Comparison of ENCODE assay signal across 29 cellular contexts in the genomic region with DNA sequence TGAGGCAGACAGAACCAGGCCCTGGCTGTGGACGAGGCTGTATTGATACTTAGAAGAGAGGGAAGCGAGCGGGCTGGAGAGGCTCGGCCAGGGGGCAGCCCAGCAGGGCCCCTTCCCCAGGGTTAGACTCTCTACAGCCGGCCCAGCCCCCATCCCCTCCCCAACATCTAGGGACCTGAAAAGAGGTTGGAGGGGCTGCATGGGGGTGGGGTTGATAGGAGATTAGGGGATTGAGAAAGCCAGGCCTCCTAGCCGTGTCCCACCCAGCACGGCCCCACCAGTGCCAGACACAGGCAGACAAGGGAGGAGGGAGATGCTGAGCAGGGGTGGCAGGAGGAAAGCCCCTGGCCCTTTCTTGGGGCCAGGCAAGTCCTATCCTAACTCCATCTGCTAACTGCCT. TPM values are rescaled to one million over a fixed set of nuclear protein-coding genes. Genes with fewer than 3 reads are reported as not detected.
A peak's percentile ranks its signal among the peaks of the same experiment; 100 is the strongest.
DNase-seq lines count a peak whose midpoint lies in the region; ATAC-seq, FAIRE-seq and TF ChIP-seq lines count a peak whose summit lies in the region.
"Had no signal": no experiment of that assay in that cellular context is flagged by ENCODE, and none has a peak within 500 bp of the region (broad histone marks: within the 10 kb centered on the region; RNA-seq: fewer than 3 reads in every experiment).

No MANE protein-coding gene starts in this region.

- H3K27ac Mint-ChIP-seq in CD4-positive, alpha-beta memory T cell: peak overlapping the region in 5 of 7 donors; percentile 13 to 61 (median 41)
- H3K27ac Mint-ChIP-seq in T-cell: peak overlapping the region in 1 of 2 donors; percentile 40
- H3K27ac Mint-ChIP-seq: HFFc6 had no signal

- H3K4me3 Mint-ChIP-seq in CD4-positive, alpha-beta memory T cell: peak overlapping the region in 1 of 8 donors; percentile 10
- peak overlapping the region in 1 of 3 donors; percentile 34 for H3K4me3 Mint-ChIP-seq in T-cell
- H3K4me3 Mint-ChIP-seq: HFFc6 had no signal

- H3K4me3 ChIP-seq in CD4-positive, alpha-beta memory T cell (ENCODE audit: low read length in 2 of 2): no peak overlapping the region
- no peak overlapping the region for H3K4me3 ChIP-seq in NT2/D1 (ENCODE audit: insufficient read length, low read depth)
- no peak overlapping the region for H3K4me3 ChIP-seq in kidney (ENCODE audit: low read length in 2 of 2)
- H3K4me3 ChIP-seq in neutrophil (ENCODE audit: low read depth in 1 of 2, low read length in 1 of 2): peak overlapping the region; percentile 16 to 81
- no peak overlapping the region for H3K4me3 ChIP-seq in sigmoid colon
- H3K4me3 ChIP-seq: A549, BLaER1, K562, MG63, PC-9, SK-N-MC had no signal

- no peak overlapping the region for H3K27ac ChIP-seq in CD4-positive, alpha-beta memory T cell (ENCODE audit: low read depth, low read length)
- no peak overlapping the region for H3K27ac ChIP-seq in kidney (ENCODE audit: low read depth in 2 of 2, low read length in 2 of 2)
- H3K27ac ChIP-seq in neutrophil: peak overlapping the region; percentile 100
- no peak overlapping the region for H3K27ac ChIP-seq in sigmoid colon
- H3K27ac ChIP-seq: BLaER1, HL-60, PC-9, SK-N-MC had no signal

- no peaks in the 10 kb centered on the region for H3K27me3 Mint-ChIP-seq in CD4-positive, alpha-beta memory T cell
- H3K27me3 Mint-ChIP-seq in T-cell: no peaks in the 10 kb centered on the region
- H3K27me3 Mint-ChIP-seq: CD8-positive, alpha-beta memory T cell had no signal

- ATAC-seq in T-cell (replicated peaks in 1 of 4): no peak
- ATAC-seq: A549, HepG2 had no signal

- peaks cover 86% of the 10 kb centered on the region for H3K4me1 ChIP-seq in CD4-positive, alpha-beta memory T cell (ENCODE audit: insufficient read depth, low read length)
- H3K4me1 ChIP-seq in NT2/D1 (ENCODE audit: insufficient read depth, insufficient read length) (peaks cover 28% of the 10 kb centered on the region), kidney (ENCODE audit: control insufficient read depth in 1 of 2, insufficient read depth in 1 of 2, low read depth in 1 of 2, low read length in 2 of 2) (peaks cover 0 to 5% of the 10 kb centered on the region in 2 donors), neutrophil (ENCODE audit: control insufficient read depth in 1 of 2, insufficient read depth in 1 of 2, low read depth in 1 of 2, low read length in 1 of 2) (peaks cover 88 to 98% of the 10 kb centered on the region in 2 experiments), sigmoid colon (peaks cover 0 to 8% (median 7%) of the 10 kb centered on the region in 4 donors)

- H3K27me3 ChIP-seq in CD4-positive, alpha-beta memory T cell (ENCODE audit: insufficient read depth, low read length): no peaks in the 10 kb centered on the region
- H3K27me3 ChIP-seq in NT2/D1 (ENCODE audit: insufficient read depth, insufficient read length) (peaks cover 34% of the 10 kb centered on the region), neutrophil (no peaks in the 10 kb centered on the region), sigmoid colon (no peaks in the 10 kb centered on the region)

- no peak for TF ChIP-seq POLR2A in sigmoid colon (IDR thresholded peaks at IDR 0.05)

- 73 to 91% methylated on average over 7 of the region's 7 CpGs for WGBS in sigmoid colon, 2 donors

- intact Hi-C loops in CD4-positive, alpha-beta memory T cell (cut with micrococcal nuclease): no loop called here
- intact Hi-C loops in kidney (cut with DNase I) (no loop called here), sigmoid colon (cut with DNase I) (no loop called here)

- FAIRE-seq in kidney (lab: Jason Lieb, UNC): no peak
- FAIRE-seq: A549, D721Med, HepG2, K562 had no signal

- POLR2A ChIA-PET in CD4-positive, alpha-beta memory T cell (lab: Charles Lee; ENCODE audit: partially characterized antibody): interaction anchor here (0.5 to 9.5 kb wide), 3 partner anchors 9 to 19 kb away, joined by 3 to 139 read pairs (median 6); no protein-coding TSS in a partner anchor
- POLR2A ChIA-PET in T-cell (lab: Charles Lee): no interaction called here

- no peaks in the 10 kb centered on the region for H3K9me3 Mint-ChIP-seq in CD4-positive, alpha-beta memory T cell
- H3K9me3 Mint-ChIP-seq in T-cell: no peaks in the 10 kb centered on the region
- H3K9me3 Mint-ChIP-seq: CD8-positive, alpha-beta memory T cell; HFFc6 had no signal

- peaks cover 4% of the 10 kb centered on the region for H3K36me3 ChIP-seq in CD4-positive, alpha-beta memory T cell (ENCODE audit: insufficient read depth, low read length)
- H3K36me3 ChIP-seq in NT2/D1 (ENCODE audit: insufficient read depth, insufficient read length, low read length): no peaks in the 10 kb centered on the region
- no peaks in the 10 kb centered on the region for H3K36me3 ChIP-seq in kidney (ENCODE audit: control insufficient read depth in 1 of 2, insufficient read depth in 2 of 2, low read length in 2 of 2)
- H3K36me3 ChIP-seq in neutrophil: peaks cover 90% of the 10 kb centered on the region
- H3K36me3 ChIP-seq in sigmoid colon: no peaks in the 10 kb centered on the region
- H3K36me3 ChIP-seq: BLaER1, MG63 had no signal

- H3K9ac ChIP-seq in NT2/D1 (ENCODE audit: insufficient read length, low read depth): peak overlapping the region; percentile 50
- H3K9ac ChIP-seq in kidney (ENCODE audit: low read length in 2 of 2): no peak overlapping the region
- H3K9ac ChIP-seq: BLaER1 had no signal

- H3K9me3 ChIP-seq in CD4-positive, alpha-beta memory T cell (ENCODE audit: control insufficient read depth in 1 of 2, low read length in 2 of 2): no peaks in the 10 kb centered on the region
- no peaks in the 10 kb centered on the region for H3K9me3 ChIP-seq in NT2/D1 (ENCODE audit: insufficient read depth, low read length)
- H3K9me3 ChIP-seq in kidney (ENCODE audit: control insufficient read depth in 1 of 2, low read length in 2 of 2): no peaks in the 10 kb centered on the region
- no peaks in the 10 kb centered on the region for H3K9me3 ChIP-seq in neutrophil
- H3K9me3 ChIP-seq in sigmoid colon: no peaks in the 10 kb centered on the region
- H3K9me3 ChIP-seq: A549, BLaER1, MG63 had no signal

- peaks cover 0 to 12% of the 10 kb centered on the region in 2 donors for H3K36me3 Mint-ChIP-seq in CD4-positive, alpha-beta memory T cell
- H3K36me3 Mint-ChIP-seq in T-cell: peaks cover 6% of the 10 kb centered on the region

- no peak for DNase-seq in CD4-positive, alpha-beta memory T cell
- DNase-seq in NT2/D1 (ENCODE audit: low read depth, low spot score) (no peak), kidney (peak; percentile 47), sigmoid colon (no peak), NCI-H524 treated with DMSO at 0.1 percent for 48 hours (lab: John Stamatoyannopoulos, UW) (no peak), T-cell (no peak)
- no peak for DNase-seq in activated CD8-positive, alpha-beta memory T cell treated with anti-CD3 and anti-CD28 coated beads for 24 hours
- DNase-seq: CD8-positive, alpha-beta memory T cell; EL; GF-D8; H7; HFFc6; MG63; NCI-H1417; NCI-H1694 treated with DMSO at 0.1 percent for 48 hours; NCI-H446; NCI-H526 treated with DMSO at 0.1 percent for 48 hours; PC-9; RPMI8226; SHP77 treated with DMSO at 0.1 percent for 48 hours had no signal

- TF ChIP-seq CTCF in kidney (IDR thresholded peaks at IDR 0.05; ENCODE audit: borderline replicate concordance, extremely low read depth, insufficient read depth): no peak
- TF ChIP-seq CTCF in neutrophil (IDR thresholded peaks at IDR 0.05): no peak
- TF ChIP-seq CTCF in sigmoid colon (IDR thresholded peaks at IDR 0.05): no peak

- CTCF ChIA-PET in CD4-positive, alpha-beta memory T cell (lab: Charles Lee; ENCODE audit: partially characterized antibody): interaction anchor here (1.2 kb wide), 1 partner anchor 24 kb away, joined by 4 read pairs; no protein-coding TSS in a partner anchor
- CTCF ChIA-PET in T-cell (lab: Charles Lee): interaction anchor here in 1 of 2 donors (0.6 kb wide), 1 partner anchor 221 kb away, joined by 3 read pairs; no protein-coding TSS in a partner anchor

- no peak for TF ChIP-seq EP300 in sigmoid colon (IDR thresholded peaks at IDR 0.05)

- H3K4me1 Mint-ChIP-seq in CD4-positive, alpha-beta memory T cell: peaks cover 9 to 41% (median 17%) of the 10 kb centered on the region in 4 donors
- H3K4me1 Mint-ChIP-seq in T-cell: peaks cover 13 to 35% (median 30%) of the 10 kb centered on the region in 3 donors

RNA-seq across cellular contexts. Expression of gene LSP1, which starts 5.7 kb away (rescaled TPM):
- 100 to 1,000 TPM; 324 to 327 TPM for total RNA-seq in CD4-positive, alpha-beta memory T cell
- polyA plus RNA-seq in CD4-positive, alpha-beta memory T cell: 100 to 1,000 TPM; 253 to 435 TPM
- total RNA-seq in kidney (26.1 TPM), sigmoid colon (10 to 100 TPM in 2 of 4 donors, 1 to 10 TPM in 2; 8.7 to 32.7 (median 12.4) TPM), T-cell (100 to 1,000 TPM; 286 to 514 (median 375) TPM)
- polyA plus RNA-seq in kidney (ENCODE audit: insufficient read depth, low read depth, low replicate concordance) (8.4 TPM), sigmoid colon (10 to 100 TPM; 46.0 to 80.2 (median 55.9) TPM)

RNA-seq across cellular contexts. Expression of gene TNNI2, which starts 19.8 kb away (rescaled TPM):
- not detected for total RNA-seq in CD4-positive, alpha-beta memory T cell
- polyA plus RNA-seq in CD4-positive, alpha-beta memory T cell: not detected
- 1.3 TPM for total RNA-seq in kidney
- not detected for polyA plus RNA-seq in kidney (ENCODE audit: insufficient read depth, low read depth, low replicate concordance)
- not detected for total RNA-seq in sigmoid colon
- 1 to 10 TPM in 2 of 3 donors, not detected in 1; 1.7 to 2.4 TPM for polyA plus RNA-seq in sigmoid colon
- total RNA-seq in T-cell: under 1 TPM in 1 of 5 donors, not detected in 4; 0.39 TPM
- total RNA-seq: H7, HFFc6, K562 had no signal
- polyA plus RNA-seq: A549; CD8-positive, alpha-beta memory T cell; K562 had no signal

RNA-seq across cellular contexts. Expression of gene SYT8, which starts 23.8 kb away (rescaled TPM):
- not detected for total RNA-seq in CD4-positive, alpha-beta memory T cell
- not detected for polyA plus RNA-seq in CD4-positive, alpha-beta memory T cell
- total RNA-seq in kidney (1.7 TPM), sigmoid colon (not detected), T-cell (not detected)
- polyA plus RNA-seq in kidney (ENCODE audit: insufficient read depth, low read depth, low replicate concordance) (1.2 TPM), sigmoid colon (1 to 10 TPM in 2 of 3 donors, not detected in 1; 1.8 to 5.4 TPM)
- total RNA-seq: CD8-positive, alpha-beta memory T cell; H7; HFFc6; K562 had no signal
- polyA plus RNA-seq: CD8-positive, alpha-beta memory T cell; K562 had no signal

RNA-seq across cellular contexts. Expression of gene PRR33, which starts 33.1 kb away (rescaled TPM):
- not detected for total RNA-seq in CD4-positive, alpha-beta memory T cell
- polyA plus RNA-seq in CD4-positive, alpha-beta memory T cell: under 1 TPM in 1 of 2 donors, not detected in 1; 0.18 TPM
- total RNA-seq in kidney (not detected), sigmoid colon (not detected), T-cell (under 1 TPM in 2 of 5 donors, not detected in 3; 0.10 to 0.12 TPM)
- polyA plus RNA-seq in kidney (ENCODE audit: insufficient read depth, low read depth, low replicate concordance) (not detected), sigmoid colon (under 1 TPM in 1 of 3 donors, not detected in 2; 0.13 TPM)
- total RNA-seq: CD8-positive, alpha-beta memory T cell; H7; HepG2; HFFc6; HT-29; K562; PC-9 had no signal
- polyA plus RNA-seq: A549, HepG2, K562 had no signal

Comparison
In these comparisons a context has a peak if more than half of its experiments do, and no peak if none do; other contexts are left out.
1. H3K4me3 ChIP-seq: peak in neutrophil (2 of 2); none in CD4-positive, alpha-beta memory T cell (0 of 2), NT2/D1 (single experiment), kidney (0 of 2) and sigmoid colon (0 of 4).
2. RNA of gene LSP1, which starts 5.7 kb away (total RNA-seq): 286 to 514 TPM in T-cell and 324 to 327 TPM in CD4-positive, alpha-beta memory T cell; 26.1 TPM in kidney (single experiment) and 8.7 to 32.7 TPM in sigmoid colon; every median in the first group is over 4 times any median in the second.